In the genomic region with DNA sequence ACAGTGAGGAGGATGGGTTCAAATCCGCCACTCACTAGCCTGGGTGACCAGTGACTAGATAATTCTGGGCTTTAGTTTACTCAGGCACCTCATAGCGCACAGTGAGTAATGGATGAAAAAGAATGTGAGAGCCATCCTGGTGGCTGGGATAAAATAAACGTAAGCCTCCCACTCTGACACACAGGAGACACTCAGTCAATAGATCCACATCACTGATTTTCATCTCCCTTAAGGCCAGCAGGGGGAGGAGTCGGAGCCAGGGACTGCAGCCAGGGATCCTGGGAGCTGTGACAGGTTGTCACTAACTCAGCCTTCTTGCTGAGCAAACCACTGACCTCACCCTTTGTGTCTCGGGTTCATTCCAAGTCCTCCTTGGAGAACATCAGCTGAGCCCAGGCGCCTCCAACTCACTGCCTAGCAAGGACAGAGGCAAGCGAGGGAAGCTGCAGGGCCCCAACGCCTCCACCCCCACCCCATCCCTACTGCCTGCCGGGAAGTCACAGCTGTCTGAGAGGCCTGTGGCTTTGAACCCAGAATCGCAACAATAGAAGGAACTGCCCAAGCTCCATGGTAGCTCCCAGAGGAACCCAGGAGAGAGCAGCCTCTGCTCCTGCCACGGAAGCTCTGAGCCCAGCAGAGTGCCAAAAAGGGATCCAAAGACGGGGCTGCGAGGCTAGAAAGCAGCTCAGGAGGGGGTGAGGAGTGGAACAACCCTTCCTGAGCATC, we compare ENCODE assay signal across 9 cellular contexts. TPM values are rescaled to one million over a fixed set of nuclear protein-coding genes. Genes with fewer than 3 reads are reported as not detected.
A peak's percentile ranks its signal among the peaks of the same experiment; 100 is the strongest.
DNase-seq lines count a peak whose midpoint lies in the region; ATAC-seq and TF ChIP-seq lines count a peak whose summit lies in the region.
"Had no signal": no experiment of that assay in that cellular context is flagged by ENCODE, and none has a peak within 500 bp of the region (broad histone marks: within the 10 kb centered on the region; RNA-seq: fewer than 3 reads in every experiment).

No MANE protein-coding gene starts in this region.

- H2BK15ac ChIP-seq in IMR-90 (ENCODE audit: low read depth, low read length) = peak overlapping the region; percentile 96; the same call in 2 of the 3 replicates

- H4K20me1 ChIP-seq in IMR-90 (ENCODE audit: insufficient read depth, low read length) = peaks cover 24% of the 10 kb centered on the region

- H3K36me3 ChIP-seq in IMR-90 (ENCODE audit: control insufficient read depth, insufficient read depth, low read length) = no peaks in the 10 kb centered on the region

- H3K14ac ChIP-seq in IMR-90 (replicated peaks; ENCODE audit: low read depth, low read length) = peak overlapping the region; percentile 95

- in situ Hi-C loops in Caki2 (cut with HindIII; ENCODE audit: low pct_unique_long_range_greater_than_20kb, low sequenced_read_pairs) (no loop called here), IMR-90 (cut with MboI; ENCODE audit: low sequenced_read_pairs) (no loop called here)

- H3K23ac ChIP-seq in IMR-90 (ENCODE audit: low read depth, low read length) = peak overlapping the region; percentile 95

- H3K27ac Mint-ChIP-seq in neural crest cell (ENCODE audit: unreplicated experiment) = peak overlapping the region; percentile 89

- peak overlapping the region; percentile 67 for H3K9ac ChIP-seq in IMR-90 (ENCODE audit: low read depth, low read length)

- H3K4me2 ChIP-seq in IMR-90 (ENCODE audit: low read depth, low read length) = peak overlapping the region; percentile 56

- peaks cover 70% of the 10 kb centered on the region for H3K4me1 ChIP-seq in IMR-90 (ENCODE audit: control insufficient read depth, insufficient read depth, low read length)

- H3K36me3 Mint-ChIP-seq in neural crest cell (ENCODE audit: low read depth) = no peaks in the 10 kb centered on the region

- peak overlapping the region; percentile 43 for H3K4me3 Mint-ChIP-seq in neural crest cell
- H3K4me3 Mint-ChIP-seq: stimulated activated naive CD8-positive, alpha-beta T cell treated with anti-CD3 and anti-CD28 coated beads, Interleukin-15, Interleukin-2, amounts not matched to agents 100 ng/mL and 50 ng/mL, for 24 hours had no signal

- peak overlapping the region; percentile 98 for H2BK5ac ChIP-seq in IMR-90 (ENCODE audit: low read depth, low read length, poor library complexity, severe bottlenecking)

- H2BK120ac ChIP-seq in IMR-90 (ENCODE audit: low read depth, low read length) = peak overlapping the region; percentile 99

- H3K9me3 Mint-ChIP-seq in neural crest cell = no peaks in the 10 kb centered on the region
- H3K9me3 Mint-ChIP-seq: stimulated activated naive CD8-positive, alpha-beta T cell treated with anti-CD3 and anti-CD28 coated beads, Interleukin-15, Interleukin-2, amounts not matched to agents 100 ng/mL and 50 ng/mL, for 24 hours had no signal

- H3K4me1 Mint-ChIP-seq in neural crest cell = peaks cover 63% of the 10 kb centered on the region

- DNase-seq in Caki2 (ENCODE audit: low read depth) (peak; percentile 99), IMR-90 (peak; percentile 97), T1000 (lab: John Stamatoyannopoulos, UW) (peak; percentile 86), fibroblast of the aortic adventitia (ENCODE audit: low read depth) (peak; percentile 99), neural crest cell (ENCODE audit: low read depth, low spot score) (peak; percentile 44)
- no peak for DNase-seq in NK-92 treated with Interleukin-12 subunit alpha and Interleukin-12 subunit beta, amount 100 ng/mL, for 24 hours (lab: John Stamatoyannopoulos, UW)

- peak overlapping the region; percentile 91 for H2BK20ac ChIP-seq in IMR-90 (ENCODE audit: low read depth, low read length)

- peak overlapping the region; percentile 67 for H4K5ac ChIP-seq in IMR-90 (ENCODE audit: low read depth, low read length)

- POLR2A ChIA-PET in IMR-90 (lab: Charles Lee; ENCODE audit: unreplicated experiment) = interaction anchor here (0.6 to 2.3 kb wide), 4 partner anchors 34 to 57 kb away, joined by 3 to 14 read pairs (median 4); partner anchors contain the start of genes RNU4-2 and RPLP0

- peak overlapping the region; percentile 92 for H3K27ac ChIP-seq in IMR-90 (ENCODE audit: insufficient read depth, low read length)

- no peaks in the 10 kb centered on the region for H3K9me3 ChIP-seq in IMR-90 (ENCODE audit: control insufficient read depth, insufficient read depth, low read length)

- H3K56ac ChIP-seq in IMR-90 (ENCODE audit: extremely low read depth, insufficient read depth, low read length) = peak overlapping the region; percentile 93

- BruUV-seq in IMR-90 (replicated peaks; lab: Mats Ljungman, UMichigan) = no TSS peak

- peak overlapping the region; percentile 85 for H3K18ac ChIP-seq in IMR-90 (ENCODE audit: low read depth, low read length)

- TF ChIP-seq POLR2A in IMR-90 (IDR thresholded peaks at IDR 0.05; ENCODE audit: low read depth, low read length) = no peak; the same call in 1 of the 2 replicates

- TF ChIP-seq CTCF in IMR-90 (conservative IDR thresholded peaks at IDR 0.05; ENCODE audit: low read depth, low read length) (peak; percentile 63), fibroblast of the aortic adventitia (IDR thresholded peaks at IDR 0.05; ENCODE audit: insufficient read depth, low read length) (peak; percentile 52), neural crest cell (conservative IDR thresholded peaks at IDR 0.05) (peak; percentile 63)

- H2AK5ac ChIP-seq in IMR-90 (ENCODE audit: low read depth, low read length) = peak overlapping the region; percentile 100

- no peak overlapping the region for H3K4me3 ChIP-seq in IMR-90 (ENCODE audit: insufficient read depth, low read depth, low read length)
- H3K4me3 ChIP-seq in fibroblast of the aortic adventitia (ENCODE audit: low read depth, low read length) = no peak overlapping the region

- H3K27me3 Mint-ChIP-seq in neural crest cell (ENCODE audit: low read depth) = no peaks in the 10 kb centered on the region
- H3K27me3 Mint-ChIP-seq: stimulated activated naive CD8-positive, alpha-beta T cell treated with anti-CD3 and anti-CD28 coated beads, Interleukin-15, Interleukin-2, amounts not matched to agents 100 ng/mL and 50 ng/mL, for 24 hours had no signal

- H4K8ac ChIP-seq in IMR-90 (ENCODE audit: low read depth in 2 of 2, low read length in 2 of 2) = peak overlapping the region; percentile 77 to 97

- H3K4ac ChIP-seq in IMR-90 (ENCODE audit: low read depth, low read length) = peak overlapping the region; percentile 100

- ATAC-seq in IMR-90 (ENCODE audit: low read depth) (peak; percentile 52), GM18511 (IDR thresholded peaks at IDR 0.05; ENCODE audit: unreplicated experiment) (no peak), HG03175 (IDR thresholded peaks at IDR 0.05; ENCODE audit: unreplicated experiment) (no peak)

- CTCF ChIA-PET in IMR-90 (lab: Yijun Ruan, JAX) = interaction anchor here (0.7 to 2.8 kb wide), 9 partner anchors 9 to 34 kb away, joined by 3 to 14 read pairs (median 8); partner anchors contain the start of genes PXN and RPLP0

- H2AK9ac ChIP-seq in IMR-90 (replicated peaks; ENCODE audit: low read depth, low read length, poor library complexity) = peak overlapping the region; percentile 96

- peaks cover 12 to 73% of the 10 kb centered on the region in 2 experiments; a peak in 3 of 4 replicates for H3K79me1 ChIP-seq in IMR-90 (ENCODE audit: low read depth in 1 of 2, low read length in 2 of 2)

- peak overlapping the region; percentile 95 for H4K91ac ChIP-seq in IMR-90 (ENCODE audit: insufficient read depth, low read depth, low read length)

- peak; percentile 60 for TF ChIP-seq RAD21 in IMR-90 (IDR thresholded peaks at IDR 0.05; ENCODE audit: low read length)

- WGBS in IMR-90 (ENCODE audit: extremely low coverage in 2 of 2, insufficient read length in 1 of 2), 2 experiments = 0% methylated on average over 4 of the region's 13 CpGs; no CpG with 5 or more reads in 1 of the 2 experiments

- intact Hi-C loops in IMR-90 (cut with micrococcal nuclease) = loop anchor here (2.0 kb wide), 1 partner anchor 14 kb away; no protein-coding TSS in a partner anchor

- dilution Hi-C loops in IMR-90 (cut with HindIII; ENCODE audit: low sequenced_read_pairs, unreplicated experiment) = no loop called here

- peak overlapping the region; percentile 73 for H2AFZ ChIP-seq in IMR-90 (replicated peaks; ENCODE audit: low read length, poor library complexity)

- H3K9me1 ChIP-seq in IMR-90 (ENCODE audit: insufficient read depth, low read length) = peaks cover 48% of the 10 kb centered on the region

- H3K27me3 ChIP-seq in IMR-90 (ENCODE audit: control insufficient read depth, insufficient read depth, low read length) = no peaks in the 10 kb centered on the region

RNA-seq across cellular contexts. Expression of gene PXN, which starts 30.7 kb away (rescaled TPM):
- total RNA-seq in Caki2 (2014; rRNA removed; shearing (Covaris generic); ENCODE audit: low replicate concordance) = 8.2 and 28.8 TPM in 2 replicates
- total RNA-seq in IMR-90 (2012; rRNA removed) (33.9 and 46.6 TPM in 2 replicates), fibroblast of the aortic adventitia (ENCODE audit: low replicate concordance) (66.1 and 68.3 TPM in 2 replicates), neural crest cell (54.5 and 61.5 TPM in 2 replicates)
- polyA plus RNA-seq in IMR-90 (2012; rRNA removed) = 134 and 139 TPM in 2 replicates
- 104 and 123 TPM in 2 replicates for polyA plus RNA-seq in IMR-90 (2012; cell fraction: cytosol; rRNA removed)
- 210 and 333 TPM in 2 replicates for polyA plus RNA-seq in IMR-90 (2012; cell fraction: nucleus; rRNA removed; ENCODE audit: low replicate concordance)

RNA-seq across cellular contexts. Expression of gene RPLP0, which starts 33.9 kb away (rescaled TPM):
- 5,858 and 6,047 TPM in 2 replicates for total RNA-seq in Caki2 (2014; rRNA removed; shearing (Covaris generic); ENCODE audit: low replicate concordance)
- total RNA-seq in IMR-90 (2012; rRNA removed) (4,496 and 5,401 TPM in 2 replicates), fibroblast of the aortic adventitia (ENCODE audit: low replicate concordance) (1,185 and 3,518 TPM in 2 replicates), neural crest cell (2,997 and 3,023 TPM in 2 replicates)
- 5,590 and 6,356 TPM in 2 replicates for polyA plus RNA-seq in IMR-90 (2012; rRNA removed)
- polyA plus RNA-seq in IMR-90 (2012; cell fraction: cytosol; rRNA removed) = 2,244 and 4,987 TPM in 2 replicates
- 1,556 and 2,037 TPM in 2 replicates for polyA plus RNA-seq in IMR-90 (2012; cell fraction: nucleus; rRNA removed; ENCODE audit: low replicate concordance)

RNA-seq across cellular contexts. Expression of gene GCN1, which starts 40.3 kb away (rescaled TPM):
- 44.3 and 51.5 TPM in 2 replicates for total RNA-seq in Caki2 (2014; rRNA removed; shearing (Covaris generic); ENCODE audit: low replicate concordance)
- 65.8 and 77.6 TPM in 2 replicates for total RNA-seq in IMR-90 (2012; rRNA removed)
- 57.8 and 76.1 TPM in 2 replicates for polyA plus RNA-seq in IMR-90 (2012; rRNA removed)
- 28.3 and 50.4 TPM in 2 replicates for polyA plus RNA-seq in IMR-90 (2012; cell fraction: cytosol; rRNA removed)
- 74.2 and 147 TPM in 2 replicates for polyA plus RNA-seq in IMR-90 (2012; cell fraction: nucleus; rRNA removed; ENCODE audit: low replicate concordance)
- total RNA-seq in fibroblast of the aortic adventitia (ENCODE audit: low replicate concordance) = 126 and 156 TPM in 2 replicates
- 108 and 114 TPM in 2 replicates for total RNA-seq in neural crest cell

RNA-seq across cellular contexts. Expression of gene RNU4-2, which starts 56.9 kb away (rescaled TPM):
- total RNA-seq in Caki2 (2014; rRNA removed; shearing (Covaris generic); ENCODE audit: low replicate concordance) = not detected in 2 replicates
- total RNA-seq in IMR-90 (2012; rRNA removed) (under 0.01 TPM in 2 replicates), fibroblast of the aortic adventitia (ENCODE audit: low replicate concordance) (under 0.01 TPM in 2 replicates), neural crest cell (5,010 and 5,494 TPM in 2 replicates)
- not detected in 2 replicates for polyA plus RNA-seq in IMR-90 (2012; rRNA removed)
- not detected in 2 replicates for polyA plus RNA-seq in IMR-90 (2012; cell fraction: cytosol; rRNA removed)
- not detected in 2 replicates for polyA plus RNA-seq in IMR-90 (2012; cell fraction: nucleus; rRNA removed; ENCODE audit: low replicate concordance)

RNA-seq across cellular contexts. Expression of gene RNU4-1, which starts 58.2 kb away (rescaled TPM):
- total RNA-seq in Caki2 (2014; rRNA removed; shearing (Covaris generic); ENCODE audit: low replicate concordance) = not detected in 2 replicates
- total RNA-seq in IMR-90 (2012; rRNA removed) = under 0.01 TPM in 2 replicates
- polyA plus RNA-seq in IMR-90 (2012; rRNA removed) = not detected in 2 replicates
- polyA plus RNA-seq in IMR-90 (2012; cell fraction: cytosol; rRNA removed) = not detected in 2 replicates
- polyA plus RNA-seq in IMR-90 (2012; cell fraction: nucleus; rRNA removed; ENCODE audit: low replicate concordance) = not detected in 2 replicates
- under 0.01 TPM in 2 replicates for total RNA-seq in fibroblast of the aortic adventitia (ENCODE audit: low replicate concordance)
- total RNA-seq in neural crest cell = 4,497 and 4,941 TPM in 2 replicates
